29 cellular contexts compared by ENCODE assay signal in genomic region chr10:119319161-119319919, GRCh38.
DNase-seq lines count a peak whose midpoint lies in the region; ATAC-seq lines count a peak whose summit lies in the region.
"Had no signal": no experiment of that assay in that cellular context is flagged by ENCODE, and none has a peak within 500 bp of the region (broad histone marks: within the 10 kb centered on the region; RNA-seq: fewer than 3 reads in every experiment).

No MANE protein-coding gene starts in this region.

- H3F3A ChIP-seq in GM23248 (ENCODE audit: insufficient read depth): peaks cover 30% of the 10 kb centered on the region

- ATAC-seq in memory B cell (ENCODE audit: low read depth) (no peak), HG03039 (IDR thresholded peaks at IDR 0.05; ENCODE audit: unreplicated experiment) (no peak)
- ATAC-seq in stimulated activated naive B cell treated with anti-CD40 and anti-IgM and Interleukin-4, amounts not matched to agents 10 μg/mL and 1 μg/mL and 100 μg/mL, for 72 hours (replicated peaks): no peak
- ATAC-seq: GM12878, left lobe of liver had no signal

- H3K4me1 ChIP-seq in SJCRH30: peaks cover 59% of the 10 kb centered on the region
- H3K4me1 ChIP-seq in GM23248 (ENCODE audit: insufficient read depth): peaks cover 38% of the 10 kb centered on the region

- no peak overlapping the region for H3K4me2 ChIP-seq in GM23248 (ENCODE audit: unreplicated experiment)

- H3K4me3 Mint-ChIP-seq in memory B cell: no peak overlapping the region
- H3K4me3 Mint-ChIP-seq in stimulated activated naive B cell treated with anti-CD40 and anti-IgM and Interleukin-4, amounts not matched to agents 10 μg/mL and 1 μg/mL and 100 μg/mL, for 72 hours: no peak overlapping the region
- H3K4me3 Mint-ChIP-seq: activated B cell treated with CpG ODN at 0.5 μM for 24 hours; CD8-positive, alpha-beta memory T cell; HFFc6 had no signal

- DNase-seq in DMS53 (lab: John Stamatoyannopoulos, UW): peak; percentile 48
- DNase-seq in DMS53 treated with DMSO at 0.1 percent for 48 hours (lab: John Stamatoyannopoulos, UW; ENCODE audit: unreplicated experiment): no peak
- peak; percentile 37 to 47 for DNase-seq in SJCRH30
- DNase-seq in memory B cell (ENCODE audit: low spot score in 2 of 2): no peak
- DNase-seq in stimulated activated naive B cell treated with anti-CD40 and anti-IgM and Interleukin-4, amounts not matched to agents 10 μg/mL and 1 μg/mL and 100 μg/mL, for 72 hours: no peak
- DNase-seq in GM23248: no peak
- no peak for DNase-seq in activated effector memory CD4-positive, alpha-beta T cell treated with anti-CD3 and anti-CD28 coated beads, Interleukin-2, amount 50 U/mL, for 16 hours
- DNase-seq: activated B cell treated with CpG ODN at 0.5 μM for 24 hours; activated CD4-positive, alpha-beta T cell treated with anti-CD3 and anti-CD28 coated beads, Interleukin-2, amount 50 U/mL, for 48 hours; activated CD8-positive, alpha-beta memory T cell treated with anti-CD3 and anti-CD28 coated beads, Interleukin-2, amount 50 U/mL, for 48 hours; AML-193; CD8-positive, alpha-beta memory T cell; HFFc6; NCI-H1417 treated with DMSO at 0.1 percent for 48 hours; NCI-H510A; NK-92 treated with Interleukin-12 subunit alpha and Interleukin-12 subunit beta, amount 100 ng/mL, for 24 hours; RPMI8226; stimulated activated CD4-positive, alpha-beta T cell treated with anti-CD3 and anti-CD28 coated beads, Interleukin-1b, Interleukin-23, amount 100 ng/mL, for 48 hours had no signal

- no peak overlapping the region for H2AFZ ChIP-seq in GM23248

- in situ Hi-C loops in GM23248 (cut with MboI): no loop called here

- H3K27ac Mint-ChIP-seq in memory B cell: peak overlapping the region; percentile 63
- H3K27ac Mint-ChIP-seq in stimulated activated naive B cell treated with anti-CD40 and anti-IgM and Interleukin-4, amounts not matched to agents 10 μg/mL and 1 μg/mL and 100 μg/mL, for 72 hours: peak overlapping the region; percentile 15
- H3K27ac Mint-ChIP-seq: activated B cell treated with CpG ODN at 0.5 μM for 24 hours; activated T-helper 2 cell treated with anti-CD3 and anti-CD28 coated beads, Interferon-gamma antibody, Interleukin-2, Interleukin-4, amounts not matched to agents 10 μg/mL and 5 μg/mL and 100 μg/mL, durations not matched to agents 14 hours and 24 hours and 36 hours; CD8-positive, alpha-beta memory T cell; HFFc6 had no signal

- H3K4me1 Mint-ChIP-seq in memory B cell: peaks cover 64% of the 10 kb centered on the region
- H3K4me1 Mint-ChIP-seq in stimulated activated naive B cell treated with anti-CD40 and anti-IgM and Interleukin-4, amounts not matched to agents 10 μg/mL and 1 μg/mL and 100 μg/mL, for 72 hours: peaks cover 76 to 92% of the 10 kb centered on the region in 2 donors

- no peaks in the 10 kb centered on the region for H3K27me3 Mint-ChIP-seq in memory B cell
- H3K27me3 Mint-ChIP-seq in stimulated activated naive B cell treated with anti-CD40 and anti-IgM and Interleukin-4, amounts not matched to agents 10 μg/mL and 1 μg/mL and 100 μg/mL, for 72 hours: no peaks in the 10 kb centered on the region
- H3K27me3 Mint-ChIP-seq: activated B cell treated with CpG ODN at 0.5 μM for 24 hours; CD8-positive, alpha-beta memory T cell; IgD-negative memory B cell had no signal

- no peaks in the 10 kb centered on the region for H3K9me2 ChIP-seq in GM23248 (ENCODE audit: insufficient read depth)

- peaks cover 11% of the 10 kb centered on the region for H3K36me3 Mint-ChIP-seq in memory B cell
- peaks cover 11 to 15% of the 10 kb centered on the region in 2 donors for H3K36me3 Mint-ChIP-seq in stimulated activated naive B cell treated with anti-CD40 and anti-IgM and Interleukin-4, amounts not matched to agents 10 μg/mL and 1 μg/mL and 100 μg/mL, for 72 hours

- H3K27me3 ChIP-seq in SJCRH30 (no peaks in the 10 kb centered on the region), GM23248 (replicated peaks; ENCODE audit: insufficient read depth) (no peaks in the 10 kb centered on the region)
- H3K27me3 ChIP-seq: heart left ventricle had no signal

- H3K9me3 Mint-ChIP-seq in memory B cell: no peaks in the 10 kb centered on the region
- H3K9me3 Mint-ChIP-seq in stimulated activated naive B cell treated with anti-CD40 and anti-IgM and Interleukin-4, amounts not matched to agents 10 μg/mL and 1 μg/mL and 100 μg/mL, for 72 hours: peaks cover 0 to 4% of the 10 kb centered on the region in 2 donors
- H3K9me3 Mint-ChIP-seq: activated B cell treated with CpG ODN at 0.5 μM for 24 hours; activated T-helper 2 cell treated with anti-CD3 and anti-CD28 coated beads, Interferon-gamma antibody, Interleukin-2, Interleukin-4, amounts not matched to agents 10 μg/mL and 5 μg/mL and 100 μg/mL, durations not matched to agents 14 hours and 24 hours and 36 hours; CD8-positive, alpha-beta memory T cell; HFFc6 had no signal

- H4K20me1 ChIP-seq in GM23248 (ENCODE audit: insufficient read depth): no peaks in the 10 kb centered on the region

- no peak overlapping the region for H3K27ac ChIP-seq in SJCRH30
- no peak overlapping the region for H3K27ac ChIP-seq in GM23248
- H3K27ac ChIP-seq: 22Rv1, coronary artery, neutrophil, skin epidermis had no signal

- H3K4me3 ChIP-seq in SJCRH30 (no peak overlapping the region), GM23248 (no peak overlapping the region)
- H3K4me3 ChIP-seq: coronary artery, GM12878, heart left ventricle, skin epidermis, thoracic aorta had no signal

- no peak overlapping the region for H3K9ac ChIP-seq in GM23248

- WGBS in GM23248 (ENCODE audit: low coverage in 1 of 2, low lambda C conversion rate in 2 of 2, missing lambda C conversion rate in 2 of 2), 2 experiments: 89 to 93% methylated on average over 13 to 16 of the region's 16 CpGs

- peaks cover 52% of the 10 kb centered on the region for H3K79me2 ChIP-seq in GM23248 (ENCODE audit: insufficient read depth)

- no peaks in the 10 kb centered on the region for H3K36me3 ChIP-seq in SJCRH30
- no peaks in the 10 kb centered on the region for H3K36me3 ChIP-seq in GM23248 (ENCODE audit: low read depth)
- H3K36me3 ChIP-seq: heart left ventricle, neutrophil, thoracic aorta had no signal

- H3K9me3 ChIP-seq in SJCRH30 (replicated peaks) (no peaks in the 10 kb centered on the region), GM23248 (ENCODE audit: low read depth) (no peaks in the 10 kb centered on the region)
- H3K9me3 ChIP-seq: neutrophil, thoracic aorta had no signal

Comparison
In these comparisons a context has a peak if more than half of its experiments do, and no peak if none do; other contexts are left out.
1. DNase-seq: peak in DMS53 (single experiment) and SJCRH30 (2 of 2); none in DMS53 treated with DMSO at 0.1 percent for 48 hours (single experiment), memory B cell (0 of 2), stimulated activated naive B cell treated with anti-CD40 and anti-IgM and Interleukin-4, amounts not matched to agents 10 μg/mL and 1 μg/mL and 100 μg/mL, for 72 hours (single experiment), GM23248 (single experiment) and activated effector memory CD4-positive, alpha-beta T cell treated with anti-CD3 and anti-CD28 coated beads, Interleukin-2, amount 50 U/mL, for 16 hours (single experiment).